Comparison of ENCODE assay signal across 8 cellular contexts in the genomic region with DNA sequence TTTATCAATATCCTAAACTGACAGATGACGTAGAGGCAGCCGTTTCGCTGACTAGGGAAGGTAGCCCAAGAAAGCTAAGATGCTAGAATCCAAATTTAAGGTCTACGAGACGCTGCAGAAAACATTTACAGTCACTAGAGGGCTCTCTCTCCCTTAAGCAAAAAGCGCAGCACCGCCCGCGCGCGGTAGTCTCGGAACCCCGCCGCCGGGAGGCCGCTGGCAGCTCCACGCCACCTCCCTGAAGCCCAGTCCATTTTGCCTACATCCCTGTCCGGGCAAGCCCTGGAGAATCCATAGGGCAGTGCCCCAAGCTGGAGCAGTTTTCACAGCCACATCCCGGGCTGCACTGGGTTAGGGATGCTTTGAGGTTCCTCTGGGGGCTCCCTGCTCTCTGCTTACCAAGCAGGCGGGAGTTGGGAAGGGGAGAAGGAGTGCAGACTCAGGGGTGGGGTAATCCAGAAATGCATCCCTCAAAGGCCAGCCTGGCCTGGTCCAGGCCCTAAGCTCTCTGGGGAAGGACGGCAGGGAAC. TPM values are rescaled to one million over a fixed set of nuclear protein-coding genes. Genes with fewer than 3 reads are reported as not detected.
DNase-seq lines count a peak whose midpoint lies in the region; ATAC-seq and TF ChIP-seq lines count a peak whose summit lies in the region.

No MANE protein-coding gene starts in this region.

- H3K4me1 ChIP-seq in SK-N-SH (ENCODE audit: control insufficient read depth in 1 of 2, insufficient read depth in 2 of 2, low read depth in 1 of 2, low read length in 1 of 2), result peaks cover 0 to 30% of the 10 kb centered on the region in 2 experiments; a peak in 2 of 4 replicates

- no peaks in the 10 kb centered on the region for H3K9me3 ChIP-seq in SK-N-SH

- peak; percentile 91 for TF ChIP-seq CTCF in SK-N-SH (IDR thresholded peaks at IDR 0.05)

- H2AFZ ChIP-seq in SK-N-SH (ENCODE audit: low read depth), result no peak overlapping the region

- no peaks in the 10 kb centered on the region for H3K79me2 ChIP-seq in SK-N-SH (ENCODE audit: insufficient read depth)

- CTCF ChIA-PET in SK-N-SH (lab: Yijun Ruan, JAX), result interaction anchor here (0.7 to 19.4 kb wide), 89 partner anchors 8 to 456 kb away, joined by 3 to 779 read pairs (median 5); partner anchors contain the start of genes AGBL5, EMILIN1, KHK and MAPRE3

- H3K9me2 ChIP-seq in SK-N-SH, result no peaks in the 10 kb centered on the region

- H3K4me3 Mint-ChIP-seq in activated naive CD8-positive, alpha-beta T cell treated with anti-CD3 and anti-CD28 coated beads for 36 hours, result peak overlapping the region; percentile 42

- H3K9me3 Mint-ChIP-seq in activated naive CD8-positive, alpha-beta T cell treated with anti-CD3 and anti-CD28 coated beads for 36 hours, result no peaks in the 10 kb centered on the region

- peak; percentile 88 for ATAC-seq in Right ventricle myocardium superior (ENCODE audit: poor library complexity)
- no peak for ATAC-seq in HG03025 (IDR thresholded peaks at IDR 0.05; ENCODE audit: low FRiP score, unreplicated experiment)

- peaks cover 71% of the 10 kb centered on the region for H3K27me3 Mint-ChIP-seq in activated naive CD8-positive, alpha-beta T cell treated with anti-CD3 and anti-CD28 coated beads for 36 hours

- 6% methylated on average over 21 of the region's 21 CpGs for WGBS in SK-N-SH (ENCODE audit: low lambda C conversion rate)

- no peaks in the 10 kb centered on the region for H3K36me3 ChIP-seq in SK-N-SH (replicated peaks in 1 of 2; ENCODE audit: control insufficient read depth in 1 of 2, insufficient read depth in 2 of 2, low read length in 1 of 2)

- DNase-seq in GM04504 (ENCODE audit: low read depth) (peak; percentile 29), NCI-H1105 (lab: John Stamatoyannopoulos, UW) (peak; percentile 81), SK-N-SH (peak; percentile 86), Right ventricle myocardium superior (peak; percentile 81), pons (ENCODE audit: low spot score) (peak; percentile 90), ureter (ENCODE audit: low spot score) (peak; percentile 62)
- peak; percentile 69 for DNase-seq in activated naive CD8-positive, alpha-beta T cell treated with anti-CD3 and anti-CD28 coated beads for 36 hours

- no peak overlapping the region for H3K27ac Mint-ChIP-seq in activated naive CD8-positive, alpha-beta T cell treated with anti-CD3 and anti-CD28 coated beads for 36 hours

- no peak for TF ChIP-seq EP300 in SK-N-SH (IDR thresholded peaks at IDR 0.05; ENCODE audit: borderline replicate concordance in 1 of 2, low read depth in 1 of 2, low read length in 1 of 2)

- peak overlapping the region; percentile 65; the same call in 1 of the 2 replicates for H3K4me2 ChIP-seq in SK-N-SH

- H3K27me3 ChIP-seq in SK-N-SH (ENCODE audit: insufficient read depth), result peaks cover 79% of the 10 kb centered on the region

- POLR2A ChIA-PET in SK-N-SH (lab: Yijun Ruan, JAX), result interaction anchor here (0.6 to 5.5 kb wide), 11 partner anchors 63 to 433 kb away, joined by 3 to 51 read pairs (median 4); no protein-coding TSS in a partner anchor

- peak; percentile 98 for TF ChIP-seq RAD21 in SK-N-SH (IDR thresholded peaks at IDR 0.05; ENCODE audit: low read length)

- peak overlapping the region in 1 of 2 experiments; percentile 18; a peak in 2 of 4 replicates for H3K4me3 ChIP-seq in SK-N-SH (ENCODE audit: low read depth in 2 of 2, low read length in 1 of 2)

- peaks cover 12% of the 10 kb centered on the region for H3K4me1 Mint-ChIP-seq in activated naive CD8-positive, alpha-beta T cell treated with anti-CD3 and anti-CD28 coated beads for 36 hours

- H3K36me3 Mint-ChIP-seq in activated naive CD8-positive, alpha-beta T cell treated with anti-CD3 and anti-CD28 coated beads for 36 hours, result no peaks in the 10 kb centered on the region

- intact Hi-C loops in Right ventricle myocardium superior (cut with DNase I), result loop anchor here (5.0 kb wide), 2 partner anchors 76 to 96 kb away; no protein-coding TSS in a partner anchor

- peaks cover 4% of the 10 kb centered on the region for H3F3A ChIP-seq in SK-N-SH (replicated peaks; ENCODE audit: insufficient read depth)

- no peak overlapping the region for H3K27ac ChIP-seq in SK-N-SH (ENCODE audit: low read depth in 2 of 2, low read length in 1 of 2)

- no peaks in the 10 kb centered on the region for H4K20me1 ChIP-seq in SK-N-SH (ENCODE audit: insufficient read depth)

- no peak overlapping the region for H3K9ac ChIP-seq in SK-N-SH

TF ChIP-seq in SK-N-SH, 30 proteins besides CTCF, POLR2A, EP300 and RAD21:
- TF ChIP-seq SMC3 (IDR thresholded peaks at IDR 0.05; ENCODE audit: low read depth, low read length) (peak; percentile 92), FOSL2 (IDR thresholded peaks at IDR 0.05; ENCODE audit: borderline replicate concordance, low read depth) (no peak), MXI1 (IDR thresholded peaks at IDR 0.05; ENCODE audit: low read depth, low read length) (peak; percentile 78; the same call in 1 of the 2 replicates)

RNA-seq across cellular contexts. Expression of gene DPYSL5, which starts 1.5 kb away (rescaled TPM):
- 0.79 and 1.8 TPM in 2 replicates for polyA plus RNA-seq in SK-N-SH (2012; rRNA removed)
- polyA plus RNA-seq in SK-N-SH (2012; cell fraction: cytosol; rRNA removed), result 1.0 and 2.8 TPM in 2 replicates
- polyA plus RNA-seq in SK-N-SH (2012; cell fraction: nucleus; rRNA removed), result 0.64 and 1.0 TPM in 2 replicates
- total RNA-seq in activated naive CD8-positive, alpha-beta T cell treated with anti-CD3 and anti-CD28 coated beads for 36 hours, result not detected
- total RNA-seq in Right ventricle myocardium superior, result not detected
- total RNA-seq in ureter, result not detected

Comparison
In these comparisons a context has a peak if more than half of its experiments do, and no peak if none do; other contexts are left out.
1. DNase-seq: peak in every context shown above with its lines; median percentile 90 in pons; 86 in SK-N-SH; 81 in NCI-H1105; 81 in Right ventricle myocardium superior; 69 in activated naive CD8-positive, alpha-beta T cell treated with anti-CD3 and anti-CD28 coated beads for 36 hours; 62 in ureter; 29 in GM04504.